1 cellular context compared by ENCODE assay signal in the genomic region with DNA sequence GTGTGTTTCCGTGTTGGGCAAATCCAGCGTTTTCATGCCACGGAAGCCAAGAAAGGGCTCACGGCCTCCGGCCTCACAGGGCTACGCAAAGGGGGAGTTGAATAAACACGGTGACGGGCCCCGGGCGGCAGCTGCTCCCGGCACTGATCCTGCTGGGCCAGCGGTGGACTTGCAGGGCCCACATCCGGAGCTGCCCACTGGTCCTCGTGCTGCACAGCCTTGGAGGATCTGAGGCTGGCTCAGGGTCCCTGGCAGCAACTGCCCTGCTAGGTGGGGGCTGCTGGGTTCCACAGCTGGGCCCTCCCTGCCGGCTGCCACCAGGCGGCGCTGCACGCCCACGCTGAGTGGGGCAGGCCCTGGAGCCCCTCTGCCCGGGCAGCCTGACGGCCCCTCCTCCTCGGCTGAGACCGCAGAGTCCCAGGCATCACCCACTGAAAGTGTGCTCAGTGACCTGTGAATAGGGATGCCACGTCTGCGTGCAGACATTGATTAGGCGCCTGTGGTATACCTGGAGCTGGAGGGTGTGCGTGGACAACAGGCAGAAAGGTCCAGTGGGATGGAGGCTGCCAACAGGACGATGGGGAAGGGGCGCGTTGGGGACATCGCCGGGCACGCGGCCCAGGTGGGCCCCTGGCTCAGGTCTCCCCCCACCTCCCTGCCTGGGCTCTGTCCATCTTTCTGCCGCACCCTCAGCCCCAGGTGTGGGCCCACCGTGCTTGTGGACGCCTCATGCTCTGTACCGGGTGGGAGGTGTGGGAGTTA.
A peak's percentile ranks its signal among the peaks of the same experiment; 100 is the strongest.
TF ChIP-seq lines count a peak whose summit lies in the region.

No MANE protein-coding gene starts in this region.

TF ChIP-seq in HepG2, 621 proteins besides CTCF, POLR2A, EP300 and RAD21 (continued from another document and continues in another):
- TF ChIP-seq AHR (CRISPR knock-in tag; IDR thresholded peaks at IDR 0.05) (0 out of 2 replicates have a peak, but pooled peaks have one; percentile 34), CEBPB (IDR thresholded peaks at IDR 0.05; ENCODE audit: borderline replicate concordance, low read depth, low read length) (no peak), ATF1 (CRISPR knock-in tag; IDR thresholded peaks at IDR 0.05) (no peak), ZNF777 (CRISPR knock-in tag; IDR thresholded peaks at IDR 0.05) (0 out of 2 replicates have a peak, but pooled peaks have one; percentile 43), IRX3 (CRISPR knock-in tag; IDR thresholded peaks at IDR 0.05; ENCODE audit: borderline replicate concordance, low read depth) (no peak), SRF (IDR thresholded peaks at IDR 0.05; ENCODE audit: low read depth, low read length) (no peak), ISX (CRISPR knock-in tag; conservative IDR thresholded peaks at IDR 0.05) (no peak), RFXAP (CRISPR knock-in tag; IDR thresholded peaks at IDR 0.05; ENCODE audit: borderline replicate concordance) (peak; percentile 36; the same call in 1 of the 2 replicates), MATR3 (CRISPR knock-in tag; IDR thresholded peaks at IDR 0.05) (no peak), NFKB2 (CRISPR knock-in tag; IDR thresholded peaks at IDR 0.05; ENCODE audit: borderline replicate concordance) (no peak), ZNF12 (CRISPR knock-in tag; IDR thresholded peaks at IDR 0.05) (no peak), POLR2AphosphoS5 (IDR thresholded peaks at IDR 0.05; ENCODE audit: low read depth, low read length) (peak; percentile 39), ZNF598 (CRISPR knock-in tag; IDR thresholded peaks at IDR 0.05; ENCODE audit: borderline replicate concordance) (peak; percentile 52; the same call in 1 of the 2 replicates), PAF1 (CRISPR knock-in tag; IDR thresholded peaks at IDR 0.05) (peak; percentile 97), ZNF20 (CRISPR knock-in tag; IDR thresholded peaks at IDR 0.05) (no peak), JUNB (CRISPR knock-in tag; IDR thresholded peaks at IDR 0.05; ENCODE audit: borderline replicate concordance) (no peak), ZBTB8A (CRISPR knock-in tag; IDR thresholded peaks at IDR 0.05; ENCODE audit: borderline replicate concordance, low read depth) (no peak), MXI1 (IDR thresholded peaks at IDR 0.05; ENCODE audit: borderline replicate concordance, low read depth, low read length) (peak; percentile 56; the same call in 1 of the 3 replicates)
- TF ChIP-seq, protein P1, sequence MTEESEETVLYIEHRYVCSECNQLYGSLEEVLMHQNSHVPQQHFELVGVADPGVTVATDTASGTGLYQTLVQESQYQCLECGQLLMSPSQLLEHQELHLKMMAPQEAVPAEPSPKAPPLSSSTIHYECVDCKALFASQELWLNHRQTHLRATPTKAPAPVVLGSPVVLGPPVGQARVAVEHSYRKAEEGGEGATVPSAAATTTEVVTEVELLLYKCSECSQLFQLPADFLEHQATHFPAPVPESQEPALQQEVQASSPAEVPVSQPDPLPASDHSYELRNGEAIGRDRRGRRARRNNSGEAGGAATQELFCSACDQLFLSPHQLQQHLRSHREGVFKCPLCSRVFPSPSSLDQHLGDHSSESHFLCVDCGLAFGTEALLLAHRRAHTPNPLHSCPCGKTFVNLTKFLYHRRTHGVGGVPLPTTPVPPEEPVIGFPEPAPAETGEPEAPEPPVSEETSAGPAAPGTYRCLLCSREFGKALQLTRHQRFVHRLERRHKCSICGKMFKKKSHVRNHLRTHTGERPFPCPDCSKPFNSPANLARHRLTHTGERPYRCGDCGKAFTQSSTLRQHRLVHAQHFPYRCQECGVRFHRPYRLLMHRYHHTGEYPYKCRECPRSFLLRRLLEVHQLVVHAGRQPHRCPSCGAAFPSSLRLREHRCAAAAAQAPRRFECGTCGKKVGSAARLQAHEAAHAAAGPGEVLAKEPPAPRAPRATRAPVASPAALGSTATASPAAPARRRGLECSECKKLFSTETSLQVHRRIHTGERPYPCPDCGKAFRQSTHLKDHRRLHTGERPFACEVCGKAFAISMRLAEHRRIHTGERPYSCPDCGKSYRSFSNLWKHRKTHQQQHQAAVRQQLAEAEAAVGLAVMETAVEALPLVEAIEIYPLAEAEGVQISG (CRISPR knock-in tag; IDR thresholded peaks at IDR 0.05): peak; percentile 92
- TF ChIP-seq, protein P2, sequence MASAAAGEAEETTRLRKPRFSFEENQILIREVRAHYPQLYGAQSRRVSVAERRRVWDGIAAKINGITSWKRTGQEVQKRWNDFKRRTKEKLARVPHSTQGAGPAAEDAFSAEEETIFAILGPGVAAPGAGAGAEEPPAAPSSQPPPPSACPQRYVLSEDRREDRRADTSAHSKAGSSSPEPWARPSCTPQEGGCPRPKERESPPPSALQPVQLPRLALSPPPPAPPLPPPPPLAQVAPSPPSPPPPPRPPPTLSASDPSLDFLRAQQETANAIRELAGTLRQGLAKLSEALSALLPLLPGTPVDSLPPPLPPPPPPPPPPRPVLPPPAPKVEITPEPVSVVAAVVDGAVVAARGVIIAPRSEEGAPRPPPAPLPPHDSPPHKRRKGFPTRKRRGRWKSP (CRISPR knock-in tag; IDR thresholded peaks at IDR 0.05): peak; percentile 51; the same call in 1 of the 2 replicates
- TF ChIP-seq, protein P3, sequence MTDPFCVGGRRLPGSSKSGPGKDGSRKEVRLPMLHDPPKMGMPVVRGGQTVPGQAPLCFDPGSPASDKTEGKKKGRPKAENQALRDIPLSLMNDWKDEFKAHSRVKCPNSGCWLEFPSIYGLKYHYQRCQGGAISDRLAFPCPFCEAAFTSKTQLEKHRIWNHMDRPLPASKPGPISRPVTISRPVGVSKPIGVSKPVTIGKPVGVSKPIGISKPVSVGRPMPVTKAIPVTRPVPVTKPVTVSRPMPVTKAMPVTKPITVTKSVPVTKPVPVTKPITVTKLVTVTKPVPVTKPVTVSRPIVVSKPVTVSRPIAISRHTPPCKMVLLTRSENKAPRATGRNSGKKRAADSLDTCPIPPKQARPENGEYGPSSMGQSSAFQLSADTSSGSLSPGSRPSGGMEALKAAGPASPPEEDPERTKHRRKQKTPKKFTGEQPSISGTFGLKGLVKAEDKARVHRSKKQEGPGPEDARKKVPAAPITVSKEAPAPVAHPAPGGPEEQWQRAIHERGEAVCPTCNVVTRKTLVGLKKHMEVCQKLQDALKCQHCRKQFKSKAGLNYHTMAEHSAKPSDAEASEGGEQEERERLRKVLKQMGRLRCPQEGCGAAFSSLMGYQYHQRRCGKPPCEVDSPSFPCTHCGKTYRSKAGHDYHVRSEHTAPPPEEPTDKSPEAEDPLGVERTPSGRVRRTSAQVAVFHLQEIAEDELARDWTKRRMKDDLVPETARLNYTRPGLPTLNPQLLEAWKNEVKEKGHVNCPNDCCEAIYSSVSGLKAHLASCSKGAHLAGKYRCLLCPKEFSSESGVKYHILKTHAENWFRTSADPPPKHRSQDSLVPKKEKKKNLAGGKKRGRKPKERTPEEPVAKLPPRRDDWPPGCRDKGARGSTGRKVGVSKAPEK (CRISPR knock-in tag; IDR thresholded peaks at IDR 0.05; ENCODE audit: borderline replicate concordance): peak; percentile 46; the same call in 1 of the 2 replicates
- TF ChIP-seq, protein P4, sequence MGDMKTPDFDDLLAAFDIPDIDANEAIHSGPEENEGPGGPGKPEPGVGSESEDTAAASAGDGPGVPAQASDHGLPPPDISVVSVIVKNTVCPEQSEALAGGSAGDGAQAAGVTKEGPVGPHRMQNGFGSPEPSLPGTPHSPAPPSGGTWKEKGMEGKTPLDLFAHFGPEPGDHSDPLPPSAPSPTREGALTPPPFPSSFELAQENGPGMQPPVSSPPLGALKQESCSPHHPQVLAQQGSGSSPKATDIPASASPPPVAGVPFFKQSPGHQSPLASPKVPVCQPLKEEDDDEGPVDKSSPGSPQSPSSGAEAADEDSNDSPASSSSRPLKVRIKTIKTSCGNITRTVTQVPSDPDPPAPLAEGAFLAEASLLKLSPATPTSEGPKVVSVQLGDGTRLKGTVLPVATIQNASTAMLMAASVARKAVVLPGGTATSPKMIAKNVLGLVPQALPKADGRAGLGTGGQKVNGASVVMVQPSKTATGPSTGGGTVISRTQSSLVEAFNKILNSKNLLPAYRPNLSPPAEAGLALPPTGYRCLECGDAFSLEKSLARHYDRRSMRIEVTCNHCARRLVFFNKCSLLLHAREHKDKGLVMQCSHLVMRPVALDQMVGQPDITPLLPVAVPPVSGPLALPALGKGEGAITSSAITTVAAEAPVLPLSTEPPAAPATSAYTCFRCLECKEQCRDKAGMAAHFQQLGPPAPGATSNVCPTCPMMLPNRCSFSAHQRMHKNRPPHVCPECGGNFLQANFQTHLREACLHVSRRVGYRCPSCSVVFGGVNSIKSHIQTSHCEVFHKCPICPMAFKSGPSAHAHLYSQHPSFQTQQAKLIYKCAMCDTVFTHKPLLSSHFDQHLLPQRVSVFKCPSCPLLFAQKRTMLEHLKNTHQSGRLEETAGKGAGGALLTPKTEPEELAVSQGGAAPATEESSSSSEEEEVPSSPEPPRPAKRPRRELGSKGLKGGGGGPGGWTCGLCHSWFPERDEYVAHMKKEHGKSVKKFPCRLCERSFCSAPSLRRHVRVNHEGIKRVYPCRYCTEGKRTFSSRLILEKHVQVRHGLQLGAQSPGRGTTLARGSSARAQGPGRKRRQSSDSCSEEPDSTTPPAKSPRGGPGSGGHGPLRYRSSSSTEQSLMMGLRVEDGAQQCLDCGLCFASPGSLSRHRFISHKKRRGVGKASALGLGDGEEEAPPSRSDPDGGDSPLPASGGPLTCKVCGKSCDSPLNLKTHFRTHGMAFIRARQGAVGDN (CRISPR knock-in tag; IDR thresholded peaks at IDR 0.05): peak; percentile 79
- TF ChIP-seq, protein P5, sequence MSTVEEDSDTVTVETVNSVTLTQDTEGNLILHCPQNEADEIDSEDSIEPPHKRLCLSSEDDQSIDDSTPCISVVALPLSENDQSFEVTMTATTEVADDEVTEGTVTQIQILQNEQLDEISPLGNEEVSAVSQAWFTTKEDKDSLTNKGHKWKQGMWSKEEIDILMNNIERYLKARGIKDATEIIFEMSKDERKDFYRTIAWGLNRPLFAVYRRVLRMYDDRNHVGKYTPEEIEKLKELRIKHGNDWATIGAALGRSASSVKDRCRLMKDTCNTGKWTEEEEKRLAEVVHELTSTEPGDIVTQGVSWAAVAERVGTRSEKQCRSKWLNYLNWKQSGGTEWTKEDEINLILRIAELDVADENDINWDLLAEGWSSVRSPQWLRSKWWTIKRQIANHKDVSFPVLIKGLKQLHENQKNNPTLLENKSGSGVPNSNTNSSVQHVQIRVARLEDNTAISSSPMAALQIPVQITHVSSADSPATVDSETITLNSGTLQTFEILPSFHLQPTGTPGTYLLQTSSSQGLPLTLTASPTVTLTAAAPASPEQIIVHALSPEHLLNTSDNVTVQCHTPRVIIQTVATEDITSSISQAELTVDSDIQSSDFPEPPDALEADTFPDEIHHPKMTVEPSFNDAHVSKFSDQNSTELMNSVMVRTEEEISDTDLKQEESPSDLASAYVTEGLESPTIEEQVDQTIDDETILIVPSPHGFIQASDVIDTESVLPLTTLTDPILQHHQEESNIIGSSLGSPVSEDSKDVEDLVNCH (CRISPR knock-in tag; IDR thresholded peaks at IDR 0.05): no peak
- TF ChIP-seq, protein P6, sequence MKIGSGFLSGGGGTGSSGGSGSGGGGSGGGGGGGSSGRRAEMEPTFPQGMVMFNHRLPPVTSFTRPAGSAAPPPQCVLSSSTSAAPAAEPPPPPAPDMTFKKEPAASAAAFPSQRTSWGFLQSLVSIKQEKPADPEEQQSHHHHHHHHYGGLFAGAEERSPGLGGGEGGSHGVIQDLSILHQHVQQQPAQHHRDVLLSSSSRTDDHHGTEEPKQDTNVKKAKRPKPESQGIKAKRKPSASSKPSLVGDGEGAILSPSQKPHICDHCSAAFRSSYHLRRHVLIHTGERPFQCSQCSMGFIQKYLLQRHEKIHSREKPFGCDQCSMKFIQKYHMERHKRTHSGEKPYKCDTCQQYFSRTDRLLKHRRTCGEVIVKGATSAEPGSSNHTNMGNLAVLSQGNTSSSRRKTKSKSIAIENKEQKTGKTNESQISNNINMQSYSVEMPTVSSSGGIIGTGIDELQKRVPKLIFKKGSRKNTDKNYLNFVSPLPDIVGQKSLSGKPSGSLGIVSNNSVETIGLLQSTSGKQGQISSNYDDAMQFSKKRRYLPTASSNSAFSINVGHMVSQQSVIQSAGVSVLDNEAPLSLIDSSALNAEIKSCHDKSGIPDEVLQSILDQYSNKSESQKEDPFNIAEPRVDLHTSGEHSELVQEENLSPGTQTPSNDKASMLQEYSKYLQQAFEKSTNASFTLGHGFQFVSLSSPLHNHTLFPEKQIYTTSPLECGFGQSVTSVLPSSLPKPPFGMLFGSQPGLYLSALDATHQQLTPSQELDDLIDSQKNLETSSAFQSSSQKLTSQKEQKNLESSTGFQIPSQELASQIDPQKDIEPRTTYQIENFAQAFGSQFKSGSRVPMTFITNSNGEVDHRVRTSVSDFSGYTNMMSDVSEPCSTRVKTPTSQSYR (CRISPR knock-in tag; IDR thresholded peaks at IDR 0.05; ENCODE audit: borderline replicate concordance): peak; percentile 30; the same call in 1 of the 2 replicates
- TF ChIP-seq, protein P7, sequence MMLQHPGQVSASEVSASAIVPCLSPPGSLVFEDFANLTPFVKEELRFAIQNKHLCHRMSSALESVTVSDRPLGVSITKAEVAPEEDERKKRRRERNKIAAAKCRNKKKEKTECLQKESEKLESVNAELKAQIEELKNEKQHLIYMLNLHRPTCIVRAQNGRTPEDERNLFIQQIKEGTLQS (CRISPR knock-in tag; IDR thresholded peaks at IDR 0.05): 0 out of 2 replicates have a peak, but pooled peaks have one; percentile 24
- TF ChIP-seq, protein P8, sequence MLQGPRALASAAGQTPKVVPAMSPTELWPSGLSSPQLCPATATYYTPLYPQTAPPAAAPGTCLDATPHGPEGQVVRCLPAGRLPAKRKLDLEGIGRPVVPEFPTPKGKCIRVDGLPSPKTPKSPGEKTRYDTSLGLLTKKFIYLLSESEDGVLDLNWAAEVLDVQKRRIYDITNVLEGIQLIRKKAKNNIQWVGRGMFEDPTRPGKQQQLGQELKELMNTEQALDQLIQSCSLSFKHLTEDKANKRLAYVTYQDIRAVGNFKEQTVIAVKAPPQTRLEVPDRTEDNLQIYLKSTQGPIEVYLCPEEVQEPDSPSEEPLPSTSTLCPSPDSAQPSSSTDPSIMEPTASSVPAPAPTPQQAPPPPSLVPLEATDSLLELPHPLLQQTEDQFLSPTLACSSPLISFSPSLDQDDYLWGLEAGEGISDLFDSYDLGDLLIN (CRISPR knock-in tag; IDR thresholded peaks at IDR 0.05; ENCODE audit: borderline replicate concordance): 0 out of 2 replicates have a peak, but pooled peaks have one; percentile 17
